1 cellular context compared by ENCODE assay signal in genomic region chr4:153188966-153189801, GRCh38.
TF ChIP-seq lines count a peak whose summit lies in the region.

No MANE protein-coding gene starts in this region.

TF ChIP-seq in GM23338, 12 proteins besides CTCF, POLR2A, EP300 and RAD21 (continued from another document):
- no peak for TF ChIP-seq JUNB (IDR thresholded peaks at IDR 0.05; ENCODE audit: unreplicated experiment)
- TF ChIP-seq NANOG (IDR thresholded peaks at IDR 0.05; ENCODE audit: borderline replicate concordance) = no peak
- no peak for TF ChIP-seq REST (IDR thresholded peaks at IDR 0.05; ENCODE audit: unreplicated experiment)
